Comparison of ENCODE assay signal across 28 cellular contexts in the genomic region with DNA sequence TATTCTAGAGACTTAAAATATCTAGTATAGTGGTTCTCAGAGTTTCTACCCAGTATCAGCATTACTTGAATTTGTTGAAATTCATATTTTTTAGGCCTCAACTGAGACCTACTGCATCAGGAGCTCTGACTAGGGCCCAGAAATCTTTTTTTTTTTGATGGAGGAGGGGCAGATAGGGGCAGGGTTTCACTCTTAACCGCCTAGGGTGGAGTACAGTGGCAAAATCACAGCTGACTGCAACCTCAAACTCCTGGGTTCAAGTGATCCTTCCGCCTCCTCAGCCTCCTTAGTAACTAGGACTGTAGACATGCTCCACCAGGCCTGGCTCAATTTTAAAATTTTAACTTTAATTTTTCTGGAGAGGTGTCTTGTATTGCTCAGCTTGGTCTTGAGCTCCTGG. TPM values are rescaled to one million over a fixed set of nuclear protein-coding genes. Genes with fewer than 3 reads are reported as not detected.
DNase-seq lines count a peak whose midpoint lies in the region; ATAC-seq and TF ChIP-seq lines count a peak whose summit lies in the region.
"Had no signal": no experiment of that assay in that cellular context is flagged by ENCODE, and none has a peak within 500 bp of the region (broad histone marks: within the 10 kb centered on the region; RNA-seq: fewer than 3 reads in every experiment).

No MANE protein-coding gene starts in this region.

- peaks cover 29% of the 10 kb centered on the region for H3K4me1 Mint-ChIP-seq in activated CD8-positive, alpha-beta memory T cell treated with anti-CD3 and anti-CD28 coated beads, Interleukin-2, amount 10 ng/mL, durations not matched to agents 7 days and 5 days
- H3K4me1 Mint-ChIP-seq in activated CD8-positive, alpha-beta T cell treated with anti-CD3 and anti-CD28 coated beads, Interleukin-2, amount 10 ng/mL, durations not matched to agents 7 days and 5 days (ENCODE audit: low read depth) = peaks cover 35% of the 10 kb centered on the region
- peaks cover 22% of the 10 kb centered on the region for H3K4me1 Mint-ChIP-seq in glutamatergic neuron (ENCODE audit: low read depth, unreplicated experiment)
- peaks cover 4 to 19% of the 10 kb centered on the region in 2 donors for H3K4me1 Mint-ChIP-seq in stimulated activated naive B cell treated with anti-CD40 and anti-IgM and Interleukin-4, amounts not matched to agents 10 μg/mL and 1 μg/mL and 100 μg/mL, for 72 hours

- POLR2A ChIA-PET in activated CD8-positive, alpha-beta T cell treated with anti-CD3 and anti-CD28 coated beads, Interleukin-2, amount 10 ng/mL, durations not matched to agents 7 days and 5 days (lab: Charles Lee) = interaction anchor here (1.5 kb wide), 1 partner anchor 38 kb away, joined by 3 read pairs; no protein-coding TSS in a partner anchor

- peaks cover 91% of the 10 kb centered on the region for H3K79me2 ChIP-seq in smooth muscle cell (ENCODE audit: low read depth)

- DNase-seq in activated CD8-positive, alpha-beta memory T cell treated with anti-CD3 and anti-CD28 coated beads, Interleukin-2, amount 10 ng/mL, durations not matched to agents 7 days and 5 days = no peak
- DNase-seq in activated CD8-positive, alpha-beta memory T cell treated with anti-CD3 and anti-CD28 coated beads, Interleukin-2, amount 50 U/mL, for 48 hours = no peak
- DNase-seq in activated CD8-positive, alpha-beta T cell treated with anti-CD3 and anti-CD28 coated beads, Interleukin-2, amount 10 ng/mL, durations not matched to agents 7 days and 5 days = no peak
- DNase-seq in glutamatergic neuron (no peak), smooth muscle cell (lab: John Stamatoyannopoulos, UW; ENCODE audit: unreplicated experiment) (no peak), NCI-H2081 treated with DMSO at 0.1 percent for 48 hours (lab: John Stamatoyannopoulos, UW) (no peak)
- no peak for DNase-seq in stimulated activated naive B cell treated with anti-CD40 and anti-IgM and Interleukin-4, amounts not matched to agents 10 μg/mL and 1 μg/mL and 100 μg/mL, for 72 hours
- DNase-seq: ACHN; activated CD4-positive, alpha-beta T cell treated with anti-CD3 and anti-CD28 coated beads, Interleukin-2, amount 50 U/mL, for 48 hours; activated naive CD4-positive, alpha-beta T cell treated with anti-CD3 and anti-CD28 coated beads, Interleukin-2, amount 50 U/mL, for 16 hours; activated T-cell treated with anti-CD3 and anti-CD28 coated beads, Interleukin-2, amount 50 U/mL, for 48 hours; body of pancreas; EL; GOT3; kidney glomerular epithelial cell; mammary epithelial cell; NCI-H1048; NCI-H2029; ovary; right cardiac atrium; stimulated activated CD4-positive, alpha-beta T cell treated with anti-CD3 and anti-CD28 coated beads, Interleukin-12 subunit alpha, Interleukin-12 subunit beta, amount 100 ng/mL, for 4 hours; stomach; upper lobe of left lung had no signal

- H3K9me3 Mint-ChIP-seq in activated CD8-positive, alpha-beta memory T cell treated with anti-CD3 and anti-CD28 coated beads, Interleukin-2, amount 10 ng/mL, durations not matched to agents 7 days and 5 days (ENCODE audit: low read depth) = no peaks in the 10 kb centered on the region
- H3K9me3 Mint-ChIP-seq in activated CD8-positive, alpha-beta T cell treated with anti-CD3 and anti-CD28 coated beads, Interleukin-2, amount 10 ng/mL, durations not matched to agents 7 days and 5 days (ENCODE audit: insufficient read depth) = no peaks in the 10 kb centered on the region
- H3K9me3 Mint-ChIP-seq in glutamatergic neuron (ENCODE audit: unreplicated experiment) = peaks cover 4% of the 10 kb centered on the region
- H3K9me3 Mint-ChIP-seq in stimulated activated naive B cell treated with anti-CD40 and anti-IgM and Interleukin-4, amounts not matched to agents 10 μg/mL and 1 μg/mL and 100 μg/mL, for 72 hours = no peaks in the 10 kb centered on the region

- no peak overlapping the region for H3K4me3 ChIP-seq in smooth muscle cell
- H3K4me3 ChIP-seq: body of pancreas, ovary, SJSA1, stomach, upper lobe of left lung had no signal

- CTCF ChIA-PET in activated CD8-positive, alpha-beta memory T cell treated with anti-CD3 and anti-CD28 coated beads, Interleukin-2, amount 10 ng/mL, durations not matched to agents 7 days and 5 days (lab: Charles Lee) = interaction anchor here (0.6 to 1.8 kb wide), 6 partner anchors 17 to 140 kb away, joined by 3 to 10 read pairs (median 4); no protein-coding TSS in a partner anchor
- CTCF ChIA-PET in activated CD8-positive, alpha-beta T cell treated with anti-CD3 and anti-CD28 coated beads, Interleukin-2, amount 10 ng/mL, durations not matched to agents 7 days and 5 days (lab: Charles Lee) = interaction anchor here (1.2 to 5.3 kb wide), 8 partner anchors 9 to 139 kb away, joined by 3 to 22 read pairs (median 4); no protein-coding TSS in a partner anchor

- peaks cover 70% of the 10 kb centered on the region for H3K36me3 Mint-ChIP-seq in activated CD8-positive, alpha-beta memory T cell treated with anti-CD3 and anti-CD28 coated beads, Interleukin-2, amount 10 ng/mL, durations not matched to agents 7 days and 5 days
- peaks cover 80% of the 10 kb centered on the region for H3K36me3 Mint-ChIP-seq in activated CD8-positive, alpha-beta T cell treated with anti-CD3 and anti-CD28 coated beads, Interleukin-2, amount 10 ng/mL, durations not matched to agents 7 days and 5 days (ENCODE audit: low read depth)
- peaks cover 10% of the 10 kb centered on the region for H3K36me3 Mint-ChIP-seq in glutamatergic neuron (ENCODE audit: unreplicated experiment)
- H3K36me3 Mint-ChIP-seq in stimulated activated naive B cell treated with anti-CD40 and anti-IgM and Interleukin-4, amounts not matched to agents 10 μg/mL and 1 μg/mL and 100 μg/mL, for 72 hours = peaks cover 46 to 51% of the 10 kb centered on the region in 2 donors

- H3F3A ChIP-seq in smooth muscle cell (ENCODE audit: low read depth) = peaks cover 11% of the 10 kb centered on the region

- H3K9me3 ChIP-seq in smooth muscle cell (replicated peaks; ENCODE audit: low read depth) = no peaks in the 10 kb centered on the region
- H3K9me3 ChIP-seq: body of pancreas, ovary, SJSA1, stomach, upper lobe of left lung had no signal

- peaks cover 83% of the 10 kb centered on the region for H4K20me1 ChIP-seq in smooth muscle cell (ENCODE audit: low read depth)

- no peak overlapping the region for H3K4me2 ChIP-seq in smooth muscle cell

- H3K27me3 Mint-ChIP-seq in activated CD8-positive, alpha-beta memory T cell treated with anti-CD3 and anti-CD28 coated beads, Interleukin-2, amount 10 ng/mL, durations not matched to agents 7 days and 5 days = no peaks in the 10 kb centered on the region
- H3K27me3 Mint-ChIP-seq in activated CD8-positive, alpha-beta T cell treated with anti-CD3 and anti-CD28 coated beads, Interleukin-2, amount 10 ng/mL, durations not matched to agents 7 days and 5 days (ENCODE audit: low read depth) = no peaks in the 10 kb centered on the region
- peaks cover 3% of the 10 kb centered on the region for H3K27me3 Mint-ChIP-seq in glutamatergic neuron (ENCODE audit: unreplicated experiment)
- H3K27me3 Mint-ChIP-seq in stimulated activated naive B cell treated with anti-CD40 and anti-IgM and Interleukin-4, amounts not matched to agents 10 μg/mL and 1 μg/mL and 100 μg/mL, for 72 hours = no peaks in the 10 kb centered on the region

- H3K4me1 ChIP-seq in smooth muscle cell (ENCODE audit: low read depth) = no peaks in the 10 kb centered on the region
- H3K4me1 ChIP-seq: SJSA1 had no signal

- no peak overlapping the region for H3K9ac ChIP-seq in smooth muscle cell (ENCODE audit: low read depth)

- ATAC-seq in activated CD8-positive, alpha-beta memory T cell treated with anti-CD3 and anti-CD28 coated beads, Interleukin-2, amount 10 ng/mL, durations not matched to agents 7 days and 5 days = no peak
- ATAC-seq in activated CD8-positive, alpha-beta T cell treated with anti-CD3 and anti-CD28 coated beads, Interleukin-2, amount 10 ng/mL, durations not matched to agents 7 days and 5 days = peak; percentile 32
- no peak for ATAC-seq in HG03457 (IDR thresholded peaks at IDR 0.05; ENCODE audit: unreplicated experiment)
- no peak for ATAC-seq in stimulated activated naive B cell treated with anti-CD40 and anti-IgM and Interleukin-4, amounts not matched to agents 10 μg/mL and 1 μg/mL and 100 μg/mL, for 72 hours (replicated peaks)
- ATAC-seq: body of pancreas, HepG2, Panc1, right cardiac atrium had no signal

- H3K27ac ChIP-seq in smooth muscle cell (ENCODE audit: low read depth) = peak overlapping the region; percentile 41
- H3K27ac ChIP-seq: C4-2B, ovary, SJSA1, upper lobe of left lung had no signal

- 95% methylated on average over 2 of the region's 2 CpGs for WGBS in smooth muscle cell (ENCODE audit: low lambda C conversion rate)

- H3K36me3 ChIP-seq in smooth muscle cell (ENCODE audit: low read depth) = peaks cover 43% of the 10 kb centered on the region
- H3K36me3 ChIP-seq: ovary had no signal

- peak overlapping the region; percentile 11 for H3K27ac Mint-ChIP-seq in activated CD8-positive, alpha-beta memory T cell treated with anti-CD3 and anti-CD28 coated beads, Interleukin-2, amount 10 ng/mL, durations not matched to agents 7 days and 5 days
- no peak overlapping the region for H3K27ac Mint-ChIP-seq in activated CD8-positive, alpha-beta T cell treated with anti-CD3 and anti-CD28 coated beads, Interleukin-2, amount 10 ng/mL, durations not matched to agents 7 days and 5 days
- peak overlapping the region; percentile 70 for H3K27ac Mint-ChIP-seq in glutamatergic neuron (ENCODE audit: unreplicated experiment)
- H3K27ac Mint-ChIP-seq in stimulated activated naive B cell treated with anti-CD40 and anti-IgM and Interleukin-4, amounts not matched to agents 10 μg/mL and 1 μg/mL and 100 μg/mL, for 72 hours = no peak overlapping the region

- H2AFZ ChIP-seq in smooth muscle cell (ENCODE audit: low read depth) = no peak overlapping the region

- H3K27me3 ChIP-seq in smooth muscle cell (ENCODE audit: low read depth) = no peaks in the 10 kb centered on the region
- H3K27me3 ChIP-seq: body of pancreas, ovary, SJSA1, stomach, upper lobe of left lung had no signal

- no peak for TF ChIP-seq CTCF in glutamatergic neuron (IDR thresholded peaks at IDR 0.05; ENCODE audit: partially characterized antibody, unreplicated experiment)
- TF ChIP-seq CTCF in smooth muscle cell (IDR thresholded peaks at IDR 0.05; ENCODE audit: borderline replicate concordance, insufficient read depth, poor library complexity, severe bottlenecking) = no peak

- no peak overlapping the region for H3K4me3 Mint-ChIP-seq in activated CD8-positive, alpha-beta memory T cell treated with anti-CD3 and anti-CD28 coated beads, Interleukin-2, amount 10 ng/mL, durations not matched to agents 7 days and 5 days
- no peak overlapping the region for H3K4me3 Mint-ChIP-seq in activated CD8-positive, alpha-beta T cell treated with anti-CD3 and anti-CD28 coated beads, Interleukin-2, amount 10 ng/mL, durations not matched to agents 7 days and 5 days
- H3K4me3 Mint-ChIP-seq in glutamatergic neuron (ENCODE audit: unreplicated experiment) = no peak overlapping the region
- no peak overlapping the region for H3K4me3 Mint-ChIP-seq in stimulated activated naive B cell treated with anti-CD40 and anti-IgM and Interleukin-4, amounts not matched to agents 10 μg/mL and 1 μg/mL and 100 μg/mL, for 72 hours

RNA-seq across cellular contexts. Expression of a gene that starts 36.6 kb away (rescaled TPM):
- total RNA-seq in activated CD8-positive, alpha-beta memory T cell treated with anti-CD3 and anti-CD28 coated beads, Interleukin-2, amount 10 ng/mL, durations not matched to agents 7 days and 5 days = 100 to 1,000 TPM; 121 to 151 TPM
- total RNA-seq in activated CD8-positive, alpha-beta T cell treated with anti-CD3 and anti-CD28 coated beads, Interleukin-2, amount 10 ng/mL, durations not matched to agents 7 days and 5 days = 100 to 1,000 TPM; 137 to 144 TPM
- total RNA-seq in glutamatergic neuron (ENCODE audit: unreplicated experiment) (201 TPM), smooth muscle cell (99.2 and 132 TPM in 2 replicates)
- 64.4 and 81.6 TPM in 2 replicates for polyA plus RNA-seq in smooth muscle cell

Comparison
In these comparisons a context has a peak if more than half of its experiments do, and no peak if none do; other contexts are left out.
1. H3K27ac Mint-ChIP-seq: peak in activated CD8-positive, alpha-beta memory T cell treated with anti-CD3 and anti-CD28 coated beads, Interleukin-2, amount 10 ng/mL, durations not matched to agents 7 days and 5 days (single experiment) and glutamatergic neuron (single experiment); none in activated CD8-positive, alpha-beta T cell treated with anti-CD3 and anti-CD28 coated beads, Interleukin-2, amount 10 ng/mL, durations not matched to agents 7 days and 5 days (single experiment) and stimulated activated naive B cell treated with anti-CD40 and anti-IgM and Interleukin-4, amounts not matched to agents 10 μg/mL and 1 μg/mL and 100 μg/mL, for 72 hours (single experiment).